In the genomic region with DNA sequence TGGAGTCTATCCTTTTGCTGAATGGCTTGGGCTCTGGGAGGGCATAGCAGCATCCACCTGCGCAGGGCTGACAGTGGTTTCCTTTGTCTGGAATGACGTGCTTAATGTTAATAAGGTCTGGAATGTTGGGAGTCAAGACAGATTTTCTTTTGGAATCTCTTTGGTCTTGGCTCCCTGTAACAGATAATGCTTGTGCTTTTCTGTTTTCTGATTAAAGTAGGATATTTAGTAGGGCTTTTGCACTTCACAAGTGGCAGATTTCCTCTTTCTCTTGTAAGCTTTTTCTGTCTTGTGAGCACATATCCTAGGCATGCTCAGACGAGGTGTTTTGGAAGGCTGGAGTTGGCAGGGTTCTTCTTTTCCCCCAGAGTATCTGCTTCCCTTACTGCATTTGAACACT, we compare ENCODE assay signal across 8 cellular contexts.
DNase-seq lines count a peak whose midpoint lies in the region; ATAC-seq and TF ChIP-seq lines count a peak whose summit lies in the region.
"Had no signal": no experiment of that assay in that cellular context is flagged by ENCODE, and none has a peak within 500 bp of the region (broad histone marks: within the 10 kb centered on the region; RNA-seq: fewer than 3 reads in every experiment).

No MANE protein-coding gene starts in this region.

- H3K4me2 ChIP-seq in trophoblast cell (ENCODE audit: low read length) = peak overlapping the region; percentile 4

- H3K36me3 ChIP-seq in ascending aorta (no peaks in the 10 kb centered on the region), heart right ventricle (peaks cover 0 to 53% (median 0%) of the 10 kb centered on the region in 9 donors), trophoblast cell (ENCODE audit: control insufficient read depth in 1 of 2, insufficient read depth in 2 of 2, low read length in 2 of 2) (peaks cover 2 to 3% of the 10 kb centered on the region in 2 experiments), aorta (ENCODE audit: control insufficient read depth in 1 of 2, insufficient read depth in 2 of 2, low read length in 1 of 2) (no peaks in the 10 kb centered on the region)

- H2BK5ac ChIP-seq in trophoblast cell (ENCODE audit: low read depth, low read length, poor library complexity) = peak overlapping the region; percentile 69

- intact Hi-C loops in ascending aorta (cut with DNase I) (loop anchor here (5.0 kb wide), 4 partner anchors 64 to 446 kb away; a partner anchor contains a TSS), heart right ventricle (cut with DNase I) (no loop called here), aorta (cut with DNase I) (loop anchor here (5.0 kb wide), 2 partner anchors 46 to 59 kb away; no protein-coding TSS in a partner anchor)

- DNase-seq in ascending aorta (ENCODE audit: low spot score in 2 of 2) (no peak), heart right ventricle (peak in 1 of 2 donors; percentile 57), trophoblast cell (peak; percentile 42 to 65), aorta (no peak)
- no peak for DNase-seq in stimulated activated naive CD4-positive, alpha-beta T cell (lab: John Stamatoyannopoulos, UW)
- DNase-seq: kidney glomerular epithelial cell had no signal

- peak overlapping the region; percentile 89 to 91 for H3K27ac ChIP-seq in ascending aorta
- H3K27ac ChIP-seq in heart right ventricle = peak overlapping the region; percentile 49 to 81 (median 74)
- peak overlapping the region; percentile 90 for H3K27ac ChIP-seq in trophoblast cell (ENCODE audit: low read depth, low read length)
- peak overlapping the region; percentile 98 to 100 for H3K27ac ChIP-seq in aorta (ENCODE audit: low read depth in 1 of 2, low read length in 2 of 2)

- peaks cover 1% of the 10 kb centered on the region for H3K79me2 ChIP-seq in trophoblast cell (ENCODE audit: control insufficient read depth, insufficient read depth, low read length, poor library complexity)

- no peak overlapping the region for H2AFZ ChIP-seq in trophoblast cell (ENCODE audit: insufficient read depth, low read length, poor library complexity)

- H3K18ac ChIP-seq in trophoblast cell (ENCODE audit: low read length) = no peak overlapping the region

- no peak overlapping the region for H4K91ac ChIP-seq in trophoblast cell (ENCODE audit: low read depth, low read length)

- WGBS in heart right ventricle, 2 donors = 33 to 40% methylated on average over 3 of the region's 3 CpGs
- WGBS in trophoblast cell (ENCODE audit: extremely low coverage, insufficient coverage, insufficient read length) = no CpG with 5 or more reads among the region's 3 CpGs
- WGBS in aorta, 2 donors = 10 to 15% methylated on average over 3 of the region's 3 CpGs

- no peak overlapping the region for H2BK12ac ChIP-seq in trophoblast cell (ENCODE audit: low read length)

- no peak overlapping the region for H4K8ac ChIP-seq in trophoblast cell (ENCODE audit: low read depth, low read length)

- H3K4me3 ChIP-seq in ascending aorta (peak overlapping the region in 1 of 2 donors; percentile 3), heart right ventricle (no peak overlapping the region), trophoblast cell (ENCODE audit: low read depth, low read length) (no peak overlapping the region), aorta (ENCODE audit: low read length in 2 of 2) (peak overlapping the region in 1 of 2 donors; percentile 5)

- H3K9me3 ChIP-seq in ascending aorta = no peaks in the 10 kb centered on the region
- no peaks in the 10 kb centered on the region for H3K9me3 ChIP-seq in heart right ventricle
- no peaks in the 10 kb centered on the region for H3K9me3 ChIP-seq in trophoblast cell (ENCODE audit: insufficient read depth, low read depth, low read length)
- no peaks in the 10 kb centered on the region for H3K9me3 ChIP-seq in aorta (ENCODE audit: control insufficient read depth, low read length)

- H3K27me3 ChIP-seq in ascending aorta (no peaks in the 10 kb centered on the region), heart right ventricle (no peaks in the 10 kb centered on the region), trophoblast cell (ENCODE audit: insufficient read depth, low read length) (no peaks in the 10 kb centered on the region), aorta (ENCODE audit: control insufficient read depth in 1 of 2, insufficient read depth in 2 of 2, low read length in 1 of 2) (no peaks in the 10 kb centered on the region)

- H3K79me1 ChIP-seq in trophoblast cell (ENCODE audit: low read length) = peaks cover 20% of the 10 kb centered on the region

- no peak for TF ChIP-seq CTCF in ascending aorta (IDR thresholded peaks at IDR 0.05)
- no peak for TF ChIP-seq CTCF in heart right ventricle (IDR thresholded peaks at IDR 0.05)

- ATAC-seq in heart right ventricle = peak; percentile 51 to 84 (median 72)
- ATAC-seq in aorta (ENCODE audit: low FRiP score) = peak; percentile 74
- no peak for ATAC-seq in HG02973 (IDR thresholded peaks at IDR 0.05; ENCODE audit: unreplicated experiment)
- ATAC-seq in GM21447 (IDR thresholded peaks at IDR 0.05; ENCODE audit: unreplicated experiment) = no peak

- no peak overlapping the region for H2AK5ac ChIP-seq in trophoblast cell (ENCODE audit: low read length)

- H3K9ac ChIP-seq in trophoblast cell (ENCODE audit: low read length) = no peak overlapping the region

- H3K4me1 ChIP-seq in ascending aorta (peaks cover 28 to 71% of the 10 kb centered on the region in 2 donors), heart right ventricle (peaks cover 23 to 91% (median 80%) of the 10 kb centered on the region in 9 donors), trophoblast cell (ENCODE audit: control insufficient read depth in 1 of 2, insufficient read depth in 2 of 2, low read length in 2 of 2) (peaks cover 13 to 23% of the 10 kb centered on the region in 2 experiments), aorta (ENCODE audit: control insufficient read depth in 1 of 2, insufficient read depth in 2 of 2, low read length in 2 of 2) (peaks cover 17 to 29% of the 10 kb centered on the region in 2 donors)

- H3K4ac ChIP-seq in trophoblast cell (ENCODE audit: low read depth, low read length) = no peak overlapping the region

- no peak overlapping the region for H3K14ac ChIP-seq in trophoblast cell (ENCODE audit: low read length)

- H3K23ac ChIP-seq in trophoblast cell (ENCODE audit: low read length) = no peak overlapping the region

- H4K12ac ChIP-seq in trophoblast cell (ENCODE audit: low read depth, low read length) = no peak overlapping the region

- H2BK120ac ChIP-seq in trophoblast cell (ENCODE audit: insufficient read depth, low read length, poor library complexity) = peak overlapping the region; percentile 61

Comparison
In these comparisons a context has a peak if more than half of its experiments do, and no peak if none do; other contexts are left out.
1. DNase-seq: peak in trophoblast cell (2 of 2); none in ascending aorta (0 of 2), aorta (0 of 2) and stimulated activated naive CD4-positive, alpha-beta T cell (0 of 6).
2. ATAC-seq: peak in heart right ventricle (8 of 8) and aorta (single experiment); none in HG02973 (single experiment) and GM21447 (single experiment).
3. intact Hi-C loops: an anchor here in ascending aorta (5.0 kb wide) and aorta (5.0 kb wide); none called in heart right ventricle.
4. Peak in every context shown above with its lines, with median percentiles within 50 percentile points of each other: H3K27ac ChIP-seq.